8 cellular contexts compared by ENCODE assay signal in the genomic region with DNA sequence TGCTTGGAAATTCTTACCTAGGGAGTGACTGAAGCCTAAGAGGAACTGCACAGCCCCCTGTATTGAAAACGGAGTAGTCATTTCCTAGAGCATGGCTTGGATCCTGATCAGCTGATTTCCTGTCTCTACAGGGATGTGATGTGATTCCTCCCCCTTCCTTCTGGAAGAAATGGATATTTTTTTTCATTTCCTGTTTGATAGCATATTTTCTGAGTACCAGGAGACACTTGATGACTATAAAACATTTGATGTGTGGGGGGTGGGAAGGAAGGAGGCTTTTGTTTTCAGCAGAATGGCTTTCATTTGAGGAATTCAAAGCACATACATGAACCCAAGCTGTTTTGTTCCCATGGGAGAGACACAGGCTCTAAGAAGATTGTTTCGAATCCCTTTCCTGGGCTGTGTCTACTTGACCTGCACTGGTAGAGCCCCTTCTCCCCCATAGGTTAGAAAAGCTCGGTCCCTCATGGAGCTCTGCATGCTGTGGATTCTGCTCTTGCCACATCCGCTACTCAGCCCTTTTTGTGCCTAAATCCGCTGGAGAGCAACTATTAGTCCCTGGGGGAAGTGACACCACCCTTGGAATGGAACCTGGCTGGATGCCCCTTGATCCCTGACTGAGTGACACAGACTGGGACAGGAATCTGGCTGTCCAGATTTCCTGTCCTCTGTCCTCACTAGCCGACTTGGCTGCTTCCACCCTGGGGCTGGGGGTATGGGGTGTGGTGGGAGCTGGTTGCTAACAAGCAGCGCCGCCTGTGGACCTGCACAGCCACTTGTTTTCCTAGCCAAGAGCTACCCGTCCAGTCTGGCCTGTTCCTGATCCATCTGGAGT.
A peak's percentile ranks its signal among the peaks of the same experiment; 100 is the strongest.
DNase-seq lines count a peak whose midpoint lies in the region; ATAC-seq and TF ChIP-seq lines count a peak whose summit lies in the region.

No MANE protein-coding gene starts in this region.

- no peaks in the 10 kb centered on the region for H3K9me3 ChIP-seq in breast epithelium

- H3K4me3 ChIP-seq in breast epithelium, result peak overlapping the region in 1 of 3 donors; percentile 21

- H3K27ac ChIP-seq in breast epithelium (peak overlapping the region; percentile 87 to 93), layer of hippocampus (ENCODE audit: low read depth, low read length) (peak overlapping the region; percentile 39), substantia nigra (ENCODE audit: low read depth, low read length, poor library complexity, severe bottlenecking) (peak overlapping the region; percentile 31)

- H3K36me3 ChIP-seq in breast epithelium, result no peaks in the 10 kb centered on the region

- DNase-seq in NCI-H1092 (lab: John Stamatoyannopoulos, UW), result peak; percentile 52
- DNase-seq in breast epithelium (ENCODE audit: low spot score in 2 of 2), result peak; percentile 88 to 93
- peak in 42 of 49 donors; percentile 4 to 72 (median 50) for DNase-seq in substantia nigra (lab: John Stamatoyannopoulos, UW)
- DNase-seq in NCI-H187 (lab: John Stamatoyannopoulos, UW), result no peak
- no peak for DNase-seq in NCI-H1105 (lab: John Stamatoyannopoulos, UW)

- H3K27me3 ChIP-seq in breast epithelium (no peaks in the 10 kb centered on the region), layer of hippocampus (ENCODE audit: control insufficient read depth, insufficient read depth, low read length) (no peaks in the 10 kb centered on the region)

- ATAC-seq in GM21360 (IDR thresholded peaks at IDR 0.05; ENCODE audit: unreplicated experiment) (no peak), HG02623 (IDR thresholded peaks at IDR 0.05; ENCODE audit: unreplicated experiment) (no peak)

- TF ChIP-seq CTCF in breast epithelium (IDR thresholded peaks at IDR 0.05), result peak; percentile 12 to 62 (median 52)

- intact Hi-C loops in breast epithelium (cut with DNase I; ENCODE audit: low total_unique reads), result no loop called here

- peaks cover 5 to 40% of the 10 kb centered on the region in 2 donors for H3K4me1 ChIP-seq in breast epithelium

- no peak for TF ChIP-seq POLR2A in breast epithelium (IDR thresholded peaks at IDR 0.05)

Comparison
In these comparisons a context has a peak if more than half of its experiments do, and no peak if none do; other contexts are left out.
1. DNase-seq: peak in NCI-H1092 (single experiment), breast epithelium (2 of 2) and substantia nigra (42 of 49); none in NCI-H187 (0 of 2) and NCI-H1105 (single experiment).
2. H3K27ac ChIP-seq: peak in every context shown above with its lines; median percentile 90 in breast epithelium; 39 in layer of hippocampus; 31 in substantia nigra.